In genomic region chr11:45272701-45273100, GRCh38 we compare ENCODE assay signal across 22 cellular contexts. TPM values are rescaled to one million over a fixed set of nuclear protein-coding genes. Genes with fewer than 3 reads are reported as not detected.
DNase-seq lines count a peak whose midpoint lies in the region; ATAC-seq and TF ChIP-seq lines count a peak whose summit lies in the region.
"Had no signal": no experiment of that assay in that cellular context is flagged by ENCODE, and none has a peak within 500 bp of the region (broad histone marks: within the 10 kb centered on the region; RNA-seq: fewer than 3 reads in every experiment).

No MANE protein-coding gene starts in this region.

- H3K27ac ChIP-seq in MM.1S (ENCODE audit: low read length) (no peak overlapping the region), brain microvascular endothelial cell (no peak overlapping the region)
- H3K27ac ChIP-seq: heart left ventricle, right lobe of liver had no signal

- H3F3A ChIP-seq in MM.1S (ENCODE audit: insufficient read depth, low read length) = no peaks in the 10 kb centered on the region

- peak overlapping the region; percentile 16; the same call in 1 of the 2 replicates for H3K4me2 ChIP-seq in MM.1S (ENCODE audit: low read depth, low read length)

- peaks cover 56% of the 10 kb centered on the region for H3K27me3 Mint-ChIP-seq in activated naive CD8-positive, alpha-beta T cell treated with anti-CD3 and anti-CD28 coated beads for 36 hours

- peak; percentile 40 for DNase-seq in COLO829 (ENCODE audit: low spot score)
- DNase-seq in MM.1S = peak; percentile 58
- peak; percentile 48 for DNase-seq in NCI-H774 (lab: John Stamatoyannopoulos, UW)
- peak; percentile 27 for DNase-seq in fibroblast of pulmonary artery (ENCODE audit: low read depth)
- DNase-seq in activated naive CD4-positive, alpha-beta T cell (lab: John Stamatoyannopoulos, UW) = no peak
- DNase-seq in activated naive CD8-positive, alpha-beta T cell treated with anti-CD3 and anti-CD28 coated beads for 36 hours = no peak
- no peak for DNase-seq in brain microvascular endothelial cell
- DNase-seq: activated CD4-positive, alpha-beta T cell treated with anti-CD3 and anti-CD28 coated beads for 36 hours; activated CD8-positive, alpha-beta memory T cell treated with anti-CD3 and anti-CD28 coated beads, Interleukin-2, amount 10 ng/mL, durations not matched to agents 7 days and 5 days; CD4-positive, CD25-positive, alpha-beta regulatory T cell; central memory CD4-positive, alpha-beta T cell; effector CD4-positive, alpha-beta T cell; H7; heart left ventricle; KBM-7; NCI-H526; Peyer's patch; right lobe of liver; stimulated activated naive CD8-positive, alpha-beta T cell treated with anti-CD3 and anti-CD28 coated beads, Interleukin-15, Interleukin-2, amounts not matched to agents 100 U/mL and 50 U/mL, for 24 hours; trophoblast cell had no signal

- no peaks in the 10 kb centered on the region for H4K20me1 ChIP-seq in MM.1S (ENCODE audit: insufficient read depth, low read length)

- peak overlapping the region; percentile 8 for H2AFZ ChIP-seq in MM.1S (ENCODE audit: low read length)

- in situ Hi-C loops in brain microvascular endothelial cell (cut with HindIII; ENCODE audit: low pct_ligation_motif_present, low sequenced_read_pairs) = no loop called here

- H3K9me2 ChIP-seq in MM.1S (replicated peaks; ENCODE audit: insufficient read depth, low read length) = no peaks in the 10 kb centered on the region

- H3K79me2 ChIP-seq in MM.1S (ENCODE audit: low read length) = no peaks in the 10 kb centered on the region

- no peaks in the 10 kb centered on the region for H3K4me1 Mint-ChIP-seq in activated naive CD8-positive, alpha-beta T cell treated with anti-CD3 and anti-CD28 coated beads for 36 hours
- H3K4me1 Mint-ChIP-seq: activated CD4-positive, alpha-beta T cell treated with anti-CD3 and anti-CD28 coated beads for 36 hours; activated CD8-positive, alpha-beta memory T cell treated with anti-CD3 and anti-CD28 coated beads, Interleukin-2, amount 10 ng/mL, durations not matched to agents 7 days and 5 days; CD4-positive, CD25-positive, alpha-beta regulatory T cell had no signal

- no peaks in the 10 kb centered on the region for H3K36me3 ChIP-seq in MM.1S (replicated peaks; ENCODE audit: insufficient read depth, low read length)
- no peaks in the 10 kb centered on the region for H3K36me3 ChIP-seq in brain microvascular endothelial cell (replicated peaks)
- H3K36me3 ChIP-seq: heart left ventricle, Peyer's patch, right lobe of liver had no signal

- no peak for ATAC-seq in HG03095 (IDR thresholded peaks at IDR 0.05; ENCODE audit: unreplicated experiment)
- ATAC-seq: activated CD4-positive, alpha-beta T cell treated with anti-CD3 and anti-CD28 coated beads for 36 hours; activated CD8-positive, alpha-beta memory T cell treated with anti-CD3 and anti-CD28 coated beads, Interleukin-2, amount 10 ng/mL, durations not matched to agents 7 days and 5 days; heart left ventricle; stimulated activated naive CD8-positive, alpha-beta T cell treated with anti-CD3 and anti-CD28 coated beads, Interleukin-15, Interleukin-2, amounts not matched to agents 100 U/mL and 50 U/mL, for 24 hours had no signal

- no peaks in the 10 kb centered on the region for H3K36me3 Mint-ChIP-seq in activated naive CD8-positive, alpha-beta T cell treated with anti-CD3 and anti-CD28 coated beads for 36 hours
- H3K36me3 Mint-ChIP-seq: activated CD8-positive, alpha-beta memory T cell treated with anti-CD3 and anti-CD28 coated beads, Interleukin-2, amount 10 ng/mL, durations not matched to agents 7 days and 5 days; CD4-positive, CD25-positive, alpha-beta regulatory T cell had no signal

- no peak overlapping the region for H3K27ac Mint-ChIP-seq in activated naive CD8-positive, alpha-beta T cell treated with anti-CD3 and anti-CD28 coated beads for 36 hours
- H3K27ac Mint-ChIP-seq: activated CD4-positive, alpha-beta T cell treated with anti-CD3 and anti-CD28 coated beads for 36 hours; activated CD8-positive, alpha-beta memory T cell treated with anti-CD3 and anti-CD28 coated beads, Interleukin-2, amount 10 ng/mL, durations not matched to agents 7 days and 5 days; activated T-helper 2 cell treated with anti-CD3 and anti-CD28 coated beads, Interferon-gamma antibody, Interleukin-2, Interleukin-4, amounts not matched to agents 10 μg/mL and 5 μg/mL and 100 μg/mL, durations not matched to agents 14 hours and 24 hours and 36 hours; CD4-positive, CD25-positive, alpha-beta regulatory T cell had no signal

- no peaks in the 10 kb centered on the region for H3K9me3 ChIP-seq in MM.1S (replicated peaks; ENCODE audit: insufficient read depth, low read length)
- H3K9me3 ChIP-seq: heart left ventricle, Peyer's patch, right lobe of liver had no signal

- H3K9ac ChIP-seq in MM.1S (ENCODE audit: low read length) = no peak overlapping the region

- no peaks in the 10 kb centered on the region for H3K9me3 Mint-ChIP-seq in activated naive CD8-positive, alpha-beta T cell treated with anti-CD3 and anti-CD28 coated beads for 36 hours
- H3K9me3 Mint-ChIP-seq: activated T-helper 2 cell treated with anti-CD3 and anti-CD28 coated beads, Interferon-gamma antibody, Interleukin-2, Interleukin-4, amounts not matched to agents 10 μg/mL and 5 μg/mL and 100 μg/mL, durations not matched to agents 14 hours and 24 hours and 36 hours had no signal

- H3K4me1 ChIP-seq in MM.1S (ENCODE audit: low read length) = no peaks in the 10 kb centered on the region
- H3K4me1 ChIP-seq: heart left ventricle, right lobe of liver had no signal

- TF ChIP-seq CTCF in MM.1S (IDR thresholded peaks at IDR 0.05; ENCODE audit: low read length) (no peak), fibroblast of pulmonary artery (IDR thresholded peaks at IDR 0.05; ENCODE audit: low read length, missing control alignments) (no peak), brain microvascular endothelial cell (IDR thresholded peaks at IDR 0.05; ENCODE audit: low read depth, low read length, missing control alignments) (no peak)

- 0 out of 2 replicates have a peak, but pooled peaks cover 3% of the 10 kb centered on the region for H3K27me3 ChIP-seq in MM.1S (replicated peaks; ENCODE audit: insufficient read depth, low read length)
- H3K27me3 ChIP-seq in brain microvascular endothelial cell (replicated peaks) = peaks cover 6% of the 10 kb centered on the region
- H3K27me3 ChIP-seq: Peyer's patch, right lobe of liver had no signal

- H3K4me3 Mint-ChIP-seq in activated naive CD8-positive, alpha-beta T cell treated with anti-CD3 and anti-CD28 coated beads for 36 hours = no peak overlapping the region
- H3K4me3 Mint-ChIP-seq: activated CD4-positive, alpha-beta T cell treated with anti-CD3 and anti-CD28 coated beads for 36 hours; activated CD8-positive, alpha-beta memory T cell treated with anti-CD3 and anti-CD28 coated beads, Interleukin-2, amount 10 ng/mL, durations not matched to agents 7 days and 5 days had no signal

- H3K4me3 ChIP-seq in MM.1S (ENCODE audit: low read length) (no peak overlapping the region), fibroblast of pulmonary artery (replicated peaks; ENCODE audit: low read depth, low read length) (no peak overlapping the region), brain microvascular endothelial cell (ENCODE audit: low read depth, low read length) (no peak overlapping the region)
- H3K4me3 ChIP-seq: heart left ventricle, Peyer's patch, right lobe of liver had no signal

RNA-seq across cellular contexts. Expression of gene SYT13, which starts 13.4 kb away (rescaled TPM):
- not detected for total RNA-seq in activated naive CD8-positive, alpha-beta T cell treated with anti-CD3 and anti-CD28 coated beads for 36 hours
- total RNA-seq: activated CD4-positive, alpha-beta T cell treated with anti-CD3 and anti-CD28 coated beads for 36 hours; activated CD8-positive, alpha-beta memory T cell treated with anti-CD3 and anti-CD28 coated beads, Interleukin-2, amount 10 ng/mL, durations not matched to agents 7 days and 5 days; activated T-helper 2 cell treated with anti-CD3 and anti-CD28 coated beads, Interferon-gamma antibody, Interleukin-2, Interleukin-4, amounts not matched to agents 10 μg/mL and 5 μg/mL and 100 μg/mL, durations not matched to agents 14 hours and 24 hours and 36 hours; CD4-positive, CD25-positive, alpha-beta regulatory T cell had no signal

Comparison
In these comparisons a context has a peak if more than half of its experiments do, and no peak if none do; other contexts are left out.
1. DNase-seq: peak in COLO829 (single experiment), MM.1S (single experiment), NCI-H774 (single experiment) and fibroblast of pulmonary artery (single experiment); none in activated naive CD4-positive, alpha-beta T cell (0 of 4), activated naive CD8-positive, alpha-beta T cell treated with anti-CD3 and anti-CD28 coated beads for 36 hours (single experiment) and brain microvascular endothelial cell (single experiment).